ENCODE assay signal across 8 cellular contexts in genomic region chr1:148120395-148120794, GRCh38. TPM values are rescaled to one million over a fixed set of nuclear protein-coding genes. Genes with fewer than 3 reads are reported as not detected.
DNase-seq lines count a peak whose midpoint lies in the region; TF ChIP-seq lines count a peak whose summit lies in the region.
"Not testable (repeated sequence)": the region's sequence is repeated elsewhere in the genome, so short reads cannot be mapped to it uniquely, and the experiment has no call there.

No MANE protein-coding gene starts in this region.

- H3K27me3 Mint-ChIP-seq in activated naive CD4-positive, alpha-beta T cell treated with anti-CD3 and anti-CD28 coated beads for 36 hours (ENCODE audit: low read depth); osteocyte (ENCODE audit: unreplicated experiment): not testable (repeated sequence)

- not testable (repeated sequence) for H3K27me3 ChIP-seq in AG04450 (ENCODE audit: control insufficient read depth, insufficient read depth, low read length); GM06990 (replicated peaks; ENCODE audit: control insufficient read depth, insufficient read depth, low read length); hepatocyte

- H3K36me3 Mint-ChIP-seq in activated naive CD4-positive, alpha-beta T cell treated with anti-CD3 and anti-CD28 coated beads for 36 hours (ENCODE audit: low read depth); osteocyte (ENCODE audit: unreplicated experiment): not testable (repeated sequence)

- not testable (repeated sequence) for BruUV-seq in OCI-LY7 (replicated peaks; lab: Mats Ljungman, UMichigan)

- not testable (repeated sequence) for H3K4me1 Mint-ChIP-seq in activated naive CD4-positive, alpha-beta T cell treated with anti-CD3 and anti-CD28 coated beads for 36 hours (ENCODE audit: low read depth); osteocyte (ENCODE audit: unreplicated experiment)

- not testable (repeated sequence) for H3K9me3 ChIP-seq in AG04450 (ENCODE audit: control insufficient read depth, insufficient read depth, low read length); OCI-LY7 (ENCODE audit: low read length); hepatocyte (ENCODE audit: low read depth)

- intact Hi-C loops in OCI-LY7 (cut with micrococcal nuclease; ENCODE audit: unreplicated experiment); activated naive CD4-positive, alpha-beta T cell treated with anti-CD3 and anti-CD28 coated beads for 36 hours (cut with micrococcal nuclease): not testable (repeated sequence)

- not testable (repeated sequence) for H3K27ac Mint-ChIP-seq in activated naive CD4-positive, alpha-beta T cell treated with anti-CD3 and anti-CD28 coated beads for 36 hours; osteocyte (ENCODE audit: unreplicated experiment)

- H3K27ac ChIP-seq in AG04450 (ENCODE audit: low read depth, low read length); OCI-LY7 (ENCODE audit: low read depth, low read length, poor library complexity, severe bottlenecking); hepatocyte: not testable (repeated sequence)

- not testable (repeated sequence) for H3K9me3 Mint-ChIP-seq in activated naive CD4-positive, alpha-beta T cell treated with anti-CD3 and anti-CD28 coated beads for 36 hours; osteocyte (ENCODE audit: unreplicated experiment)

- H3K4me3 Mint-ChIP-seq in activated naive CD4-positive, alpha-beta T cell treated with anti-CD3 and anti-CD28 coated beads for 36 hours; osteocyte (ENCODE audit: unreplicated experiment): not testable (repeated sequence)

- H3K4me3 ChIP-seq in AG04450 (ENCODE audit: low read depth, low read length); GM06990 (replicated peaks; ENCODE audit: low read depth, low read length); OCI-LY7 (ENCODE audit: low read depth, low read length, poor library complexity, severe bottlenecking); epithelial cell of proximal tubule (ENCODE audit: low read depth, low read length); hepatocyte: not testable (repeated sequence)

- H3K79me2 ChIP-seq in OCI-LY7 (ENCODE audit: insufficient read depth, low read depth, low read length); hepatocyte: not testable (repeated sequence)

- 43% methylated on average over 5 of the region's 5 CpGs for WGBS in hepatocyte (ENCODE audit: low lambda C conversion rate, missing lambda C conversion rate)

- not testable (repeated sequence) for H4K20me1 ChIP-seq in OCI-LY7 (ENCODE audit: insufficient read depth, low read length); hepatocyte (ENCODE audit: insufficient read depth, poor library complexity, severe bottlenecking)

- not testable (repeated sequence) for H3K4me2 ChIP-seq in OCI-LY7 (ENCODE audit: low read length); hepatocyte

- CTCF ChIA-PET in AG04450 (lab: Charles Lee); OCI-LY7 (lab: Charles Lee; ENCODE audit: unreplicated experiment); activated naive CD4-positive, alpha-beta T cell treated with anti-CD3 and anti-CD28 coated beads for 36 hours (lab: Charles Lee): not testable (repeated sequence)

- not testable (repeated sequence) for H3K4me1 ChIP-seq in OCI-LY7 (ENCODE audit: insufficient read depth, low read length, poor library complexity, severe bottlenecking); hepatocyte (ENCODE audit: insufficient read depth)

- H3K9me2 ChIP-seq in OCI-LY7 (ENCODE audit: insufficient read depth, low read length); hepatocyte (replicated peaks; ENCODE audit: insufficient read depth): not testable (repeated sequence)

- not testable (repeated sequence) for DNase-seq in AG04450 (ENCODE audit: low read depth, low spot score); GM06990 (ENCODE audit: extremely low read depth, insufficient read length); epithelial cell of proximal tubule (ENCODE audit: low read depth); osteocyte (ENCODE audit: extremely low spot score, unreplicated experiment)
- peak; percentile 8 for DNase-seq in LHCN-M2 (ENCODE audit: low read depth)
- peak; percentile 7 for DNase-seq in OCI-LY7 (ENCODE audit: low spot score)
- DNase-seq in activated naive CD4-positive, alpha-beta T cell treated with anti-CD3 and anti-CD28 coated beads for 36 hours: peak; percentile 5
- peak; percentile 10 for DNase-seq in hepatocyte (ENCODE audit: low spot score)

- TF ChIP-seq CTCF in AG04450 (IDR thresholded peaks at IDR 0.05; ENCODE audit: low read depth, low read length) (peak; percentile 14; the same call in 1 of the 2 replicates), GM06990 (IDR thresholded peaks at IDR 0.05; ENCODE audit: insufficient read depth, low read length, poor library complexity, severe bottlenecking) (peak; percentile 32), epithelial cell of proximal tubule (conservative IDR thresholded peaks at IDR 0.05; ENCODE audit: low read depth, low read length) (peak; percentile 28), hepatocyte (IDR thresholded peaks at IDR 0.05; ENCODE audit: poor library complexity) (peak; percentile 32), osteocyte (IDR thresholded peaks at IDR 0.05) (peak; percentile 34)
- not testable (repeated sequence) for TF ChIP-seq CTCF in OCI-LY7 (conservative IDR thresholded peaks at IDR 0.05; ENCODE audit: low read length)

- POLR2A ChIA-PET in AG04450 (lab: Yijun Ruan, JAX); OCI-LY7 (lab: Charles Lee): not testable (repeated sequence)

- not testable (repeated sequence) for H3K36me3 ChIP-seq in GM06990 (ENCODE audit: control insufficient read depth, insufficient read depth, low read length); OCI-LY7 (ENCODE audit: insufficient read depth, low read length); hepatocyte (replicated peaks; ENCODE audit: insufficient read depth, low read depth)

- not testable (repeated sequence) for H2AFZ ChIP-seq in OCI-LY7 (ENCODE audit: low read length); hepatocyte

RNA-seq across cellular contexts. Expression of gene NBPF11, which starts 31.7 kb away (rescaled TPM):
- polyA plus RNA-seq in AG04450 (2011; rRNA removed) (7.6 and 8.1 TPM in 2 replicates), hepatocyte (6.4 and 9.2 TPM in 2 replicates)
- 5.3 and 5.8 TPM in 2 replicates for polyA minus RNA-seq in AG04450 (2011; rRNA and poly(A)+ RNA removed)
- total RNA-seq in LHCN-M2 (2014; rRNA removed) (3.3 and 4.0 TPM in 2 replicates), OCI-LY7 (2022) (20.3 and 24.8 TPM in 2 replicates), epithelial cell of proximal tubule (2.8 and 3.3 TPM in 2 replicates), hepatocyte (9.9 and 10.0 TPM in 2 replicates), osteocyte (13.6 and 13.7 TPM in 2 replicates)
- 2.3 TPM for polyA plus RNA-seq in LHCN-M2 (2012)
- 11.7 and 13.2 TPM in 2 replicates for total RNA-seq in OCI-LY7 (2014; rRNA removed; shearing (Covaris generic))
- 1 to 10 TPM; 6.7 to 7.3 TPM for total RNA-seq in activated naive CD4-positive, alpha-beta T cell treated with anti-CD3 and anti-CD28 coated beads for 36 hours
